In the genomic region with DNA sequence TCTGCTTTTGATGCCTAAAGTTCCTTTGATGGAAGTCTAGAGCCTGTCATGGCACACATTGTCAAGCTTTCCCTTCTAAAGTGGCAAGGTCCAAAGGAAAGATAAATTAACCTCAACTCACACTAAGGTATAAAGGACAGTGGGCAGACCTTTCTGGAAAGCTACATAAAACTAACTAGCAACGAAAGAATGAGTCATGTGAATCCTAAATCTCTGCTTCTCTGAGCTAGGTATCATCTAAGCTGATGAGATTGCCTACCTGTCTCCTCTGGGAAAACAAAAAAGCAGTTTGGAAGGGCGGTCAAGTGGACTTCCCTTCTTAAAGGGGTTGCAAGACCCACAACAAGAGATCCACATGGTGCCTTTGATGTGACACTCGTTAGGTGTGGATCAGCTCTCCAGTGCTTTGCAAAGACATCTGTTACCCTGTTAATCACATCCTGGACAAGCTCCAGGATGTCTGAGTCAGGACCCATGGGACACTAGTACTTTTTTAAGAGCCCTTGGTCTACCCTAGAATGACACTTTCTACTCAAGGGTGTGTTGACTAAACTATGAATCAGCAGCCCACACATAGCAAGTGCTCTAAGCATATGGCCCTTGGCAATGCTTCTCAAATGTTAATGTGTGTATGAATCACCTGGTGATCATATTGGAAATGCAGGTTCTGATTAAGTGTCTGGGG, we compare ENCODE assay signal across 10 cellular contexts.
DNase-seq lines count a peak whose midpoint lies in the region; ATAC-seq lines count a peak whose summit lies in the region.
"Had no signal": no experiment of that assay in that cellular context is flagged by ENCODE, and none has a peak within 500 bp of the region (broad histone marks: within the 10 kb centered on the region; RNA-seq: fewer than 3 reads in every experiment).

No MANE protein-coding gene starts in this region.

- no peak overlapping the region for H3K27ac Mint-ChIP-seq in stimulated activated naive CD8-positive, alpha-beta T cell treated with anti-CD3 and anti-CD28 coated beads, Interleukin-15, amount 100 ng/mL, for 72 hours
- H3K27ac Mint-ChIP-seq: nephron had no signal

- H3K9me3 Mint-ChIP-seq in stimulated activated naive CD8-positive, alpha-beta T cell treated with anti-CD3 and anti-CD28 coated beads, Interleukin-15, amount 100 ng/mL, for 72 hours = no peaks in the 10 kb centered on the region
- H3K9me3 Mint-ChIP-seq: nephron had no signal

- ATAC-seq in stimulated activated naive CD8-positive, alpha-beta T cell treated with anti-CD3 and anti-CD28 coated beads, Interleukin-15, amount 100 ng/mL, for 72 hours = peak; percentile 75
- no peak for ATAC-seq in HG03442 (IDR thresholded peaks at IDR 0.05; ENCODE audit: unreplicated experiment)

- H3K4me3 Mint-ChIP-seq in stimulated activated naive CD8-positive, alpha-beta T cell treated with anti-CD3 and anti-CD28 coated beads, Interleukin-15, amount 100 ng/mL, for 72 hours = no peak overlapping the region
- H3K4me3 Mint-ChIP-seq: nephron had no signal

- peaks cover 6% of the 10 kb centered on the region for H3K4me1 Mint-ChIP-seq in stimulated activated naive CD8-positive, alpha-beta T cell treated with anti-CD3 and anti-CD28 coated beads, Interleukin-15, amount 100 ng/mL, for 72 hours

- peaks cover 20% of the 10 kb centered on the region for H3K27me3 Mint-ChIP-seq in stimulated activated naive CD8-positive, alpha-beta T cell treated with anti-CD3 and anti-CD28 coated beads, Interleukin-15, amount 100 ng/mL, for 72 hours

- DNase-seq in activated T-cell treated with anti-CD3 and anti-CD28 coated beads for 48 hours (ENCODE audit: low read depth) (peak; percentile 4), HT1080 (ENCODE audit: low read depth) (peak; percentile 99), astrocyte of the hippocampus (ENCODE audit: low read depth, low spot score) (peak; percentile 90), SKM-1 (lab: John Stamatoyannopoulos, UW; ENCODE audit: unreplicated experiment) (no peak), NCI-H2196 (lab: John Stamatoyannopoulos, UW; ENCODE audit: unreplicated experiment) (no peak)
- no peak for DNase-seq in activated T-cell treated with anti-CD3 and anti-CD28 coated beads, Interleukin-2, amount 50 U/mL, for 1 hour
- no peak for DNase-seq in stimulated activated naive CD8-positive, alpha-beta T cell treated with anti-CD3 and anti-CD28 coated beads, Interleukin-15, amount 100 ng/mL, for 72 hours
- DNase-seq: NCI-H1436 had no signal

Comparison
In these comparisons a context has a peak if more than half of its experiments do, and no peak if none do; other contexts are left out.
1. DNase-seq: peak in activated T-cell treated with anti-CD3 and anti-CD28 coated beads for 48 hours (single experiment), HT1080 (single experiment) and astrocyte of the hippocampus (single experiment); none in activated T-cell treated with anti-CD3 and anti-CD28 coated beads, Interleukin-2, amount 50 U/mL, for 1 hour (single experiment), stimulated activated naive CD8-positive, alpha-beta T cell treated with anti-CD3 and anti-CD28 coated beads, Interleukin-15, amount 100 ng/mL, for 72 hours (0 of 2), SKM-1 (single experiment) and NCI-H2196 (single experiment).